In genomic region chr1:159172599-159173291, GRCh38 we compare ENCODE assay signal across 14 cellular contexts. TPM values are rescaled to one million over a fixed set of nuclear protein-coding genes. Genes with fewer than 3 reads are reported as not detected.
A peak's percentile ranks its signal among the peaks of the same experiment; 100 is the strongest.
DNase-seq lines count a peak whose midpoint lies in the region; ATAC-seq and TF ChIP-seq lines count a peak whose summit lies in the region.
"Had no signal": no experiment of that assay in that cellular context is flagged by ENCODE, and none has a peak within 500 bp of the region (broad histone marks: within the 10 kb centered on the region; RNA-seq: fewer than 3 reads in every experiment).

No MANE protein-coding gene starts in this region.

- TF ChIP-seq CTCF in WERI-Rb-1 (IDR thresholded peaks at IDR 0.05; ENCODE audit: low read depth, low read length) (no peak), foreskin keratinocyte (conservative IDR thresholded peaks at IDR 0.05) (no peak)

- H3K9me3 ChIP-seq in WERI-Rb-1 (ENCODE audit: severe bottlenecking), result peaks cover 9% of the 10 kb centered on the region
- H3K9me3 ChIP-seq: HAP-1 had no signal

- H3K27ac ChIP-seq in WERI-Rb-1 (no peak overlapping the region), foreskin keratinocyte (no peak overlapping the region)
- H3K27ac ChIP-seq: C4-2B, skin epidermis had no signal

- no peaks in the 10 kb centered on the region for H3K36me3 ChIP-seq in WERI-Rb-1
- H3K36me3 ChIP-seq: HAP-1 had no signal

- ATAC-seq in left cardiac atrium, result peak in 1 of 2 donors; percentile 66
- ATAC-seq in HG03135 (IDR thresholded peaks at IDR 0.05; ENCODE audit: unreplicated experiment), result no peak
- ATAC-seq in GM18868 (IDR thresholded peaks at IDR 0.05; ENCODE audit: unreplicated experiment), result no peak
- ATAC-seq in foreskin keratinocyte, result no peak

- DNase-seq in CD1c-positive myeloid dendritic cell (ENCODE audit: extremely low spot score) (peak; percentile 7), WERI-Rb-1 (no peak), left cardiac atrium (peak; percentile 27), occipital lobe (lab: John Stamatoyannopoulos, UW) (peak; percentile 29), HCEC 1CT (no peak), foreskin keratinocyte (no peak)
- DNase-seq: immature natural killer cell, SHP77 had no signal

- H3K4me1 ChIP-seq in foreskin keratinocyte, result no peaks in the 10 kb centered on the region
- H3K4me1 ChIP-seq: HAP-1 had no signal

- H3K27me3 ChIP-seq in WERI-Rb-1 (ENCODE audit: insufficient read depth, low read depth, severe bottlenecking) (peaks cover 92% of the 10 kb centered on the region), foreskin keratinocyte (peaks cover 77% of the 10 kb centered on the region)

- intact Hi-C loops in left cardiac atrium (cut with DNase I), result no loop called here

- peak overlapping the region; percentile 27; the same call in 1 of the 2 replicates for H3K4me3 ChIP-seq in WERI-Rb-1 (ENCODE audit: low read depth, low read length)
- H3K4me3 ChIP-seq: HAP-1 had no signal

RNA-seq across cellular contexts. Expression of gene CADM3, which starts 1.3 kb away (rescaled TPM):
- total RNA-seq in left cardiac atrium (10 to 100 TPM in 1 of 2 donors, 1 to 10 TPM in 1; 6.3 to 15.3 TPM), occipital lobe (112 TPM), foreskin keratinocyte (not detected in 2 replicates)
- polyA plus RNA-seq in foreskin keratinocyte, result not detected in 2 replicates
- total RNA-seq: bronchial epithelial cell had no signal
- polyA plus RNA-seq: immature natural killer cell had no signal

RNA-seq across cellular contexts. Expression of gene ACKR1, which starts 31.9 kb away (rescaled TPM):
- total RNA-seq in left cardiac atrium (10 to 100 TPM; 38.0 to 66.9 TPM), occipital lobe (0.62 TPM), foreskin keratinocyte (not detected in 2 replicates)
- polyA plus RNA-seq in foreskin keratinocyte, result not detected in 2 replicates
- total RNA-seq: bronchial epithelial cell had no signal
- polyA plus RNA-seq: immature natural killer cell had no signal

Comparison
In these comparisons a context has a peak if more than half of its experiments do, and no peak if none do; other contexts are left out.
1. DNase-seq: peak in CD1c-positive myeloid dendritic cell (single experiment), left cardiac atrium (single experiment) and occipital lobe (single experiment); none in WERI-Rb-1 (single experiment), HCEC 1CT (single experiment) and foreskin keratinocyte (0 of 2).
2. RNA of gene ACKR1, which starts 31.9 kb away (total RNA-seq): 38.0 to 66.9 TPM in left cardiac atrium; 0.62 TPM in occipital lobe (single experiment) and not detected in foreskin keratinocyte; every median in the first group is over 10 times any median in the second.